In genomic region chr3:50620846-50621245, GRCh38 we compare ENCODE assay signal across 8 cellular contexts. TPM values are rescaled to one million over a fixed set of nuclear protein-coding genes. Genes with fewer than 3 reads are reported as not detected.
DNase-seq lines count a peak whose midpoint lies in the region; ATAC-seq and TF ChIP-seq lines count a peak whose summit lies in the region.
"Had no signal": no experiment of that assay in that cellular context is flagged by ENCODE, and none has a peak within 500 bp of the region (broad histone marks: within the 10 kb centered on the region; RNA-seq: fewer than 3 reads in every experiment).

No MANE protein-coding gene starts in this region.

- H3K27me3 ChIP-seq in breast epithelium (no peaks in the 10 kb centered on the region), stomach (no peaks in the 10 kb centered on the region)

- POLR2A ChIA-PET in MCF 10A (lab: Yijun Ruan, JAX): interaction anchor here (0.7 kb wide), 1 partner anchor 196 kb away, joined by 3 read pairs; no protein-coding TSS in a partner anchor

- no peak for ATAC-seq in GM21515 (IDR thresholded peaks at IDR 0.05; ENCODE audit: unreplicated experiment)

- peak overlapping the region in 1 of 2 donors; percentile 21 for H3K27ac ChIP-seq in breast epithelium
- H3K27ac ChIP-seq in stomach: peak overlapping the region in 3 of 5 donors; percentile 28 to 97 (median 94)

- TF ChIP-seq POLR2A in breast epithelium (IDR thresholded peaks at IDR 0.05): no peak
- TF ChIP-seq POLR2A in stomach (IDR thresholded peaks at IDR 0.05): no peak

- H3K4me3 ChIP-seq in breast epithelium: no peak overlapping the region
- H3K4me3 ChIP-seq in stomach: no peak overlapping the region

- 37 to 51% (median 45%) methylated on average over 3 of the region's 3 CpGs for WGBS in stomach, 5 donors

- CTCF ChIA-PET in MCF 10A (lab: Yijun Ruan, JAX): interaction anchor here (0.5 to 1.5 kb wide), 4 partner anchors 32 to 818 kb away, joined by 3 to 6 read pairs (median 4); no protein-coding TSS in a partner anchor

- DNase-seq in MCF 10A (ENCODE audit: unreplicated experiment) (peak; percentile 22), breast epithelium (ENCODE audit: low spot score in 2 of 2) (no peak), stomach (no peak), cerebellar cortex (ENCODE audit: low spot score) (no peak)
- DNase-seq: activated CD4-positive, alpha-beta T cell treated with anti-CD3 and anti-CD28 coated beads, Interleukin-2, amount 50 U/mL, for 48 hours had no signal

- intact Hi-C loops in MCF 10A (cut with micrococcal nuclease) (no loop called here), breast epithelium (cut with DNase I; ENCODE audit: low total_unique reads) (no loop called here), stomach (cut with DNase I; ENCODE audit: low total_unique reads) (loop anchor here (10.0 kb wide), 1 partner anchor 764 kb away; the partner anchor contains the start of gene MANF)

- no peaks in the 10 kb centered on the region for H3K9me3 Mint-ChIP-seq in MCF 10A (ENCODE audit: unreplicated experiment)
- no peaks in the 10 kb centered on the region for H3K9me3 Mint-ChIP-seq in brain

- H3K4me3 Mint-ChIP-seq in MCF 10A (ENCODE audit: unreplicated experiment): no peak overlapping the region
- peak overlapping the region in 2 of 5 experiments; percentile 28 to 59 for H3K4me3 Mint-ChIP-seq in brain

- TF ChIP-seq EP300 in stomach (IDR thresholded peaks at IDR 0.05): no peak

- H3K36me3 Mint-ChIP-seq in MCF 10A (ENCODE audit: insufficient read depth, unreplicated experiment) (peaks cover 13% of the 10 kb centered on the region), brain (no peaks in the 10 kb centered on the region)

- TF ChIP-seq CTCF in MCF 10A (IDR thresholded peaks at IDR 0.05; ENCODE audit: unreplicated experiment) (no peak), breast epithelium (IDR thresholded peaks at IDR 0.05) (no peak), brain (conservative IDR thresholded peaks at IDR 0.05) (no peak), stomach (IDR thresholded peaks at IDR 0.05) (no peak)

- H3K4me1 Mint-ChIP-seq in MCF 10A (ENCODE audit: insufficient read depth, unreplicated experiment) (peaks cover 38% of the 10 kb centered on the region), brain (peaks cover 58% of the 10 kb centered on the region)

- no peaks in the 10 kb centered on the region for H3K27me3 Mint-ChIP-seq in MCF 10A (ENCODE audit: insufficient read depth, unreplicated experiment)
- peaks cover 6% of the 10 kb centered on the region for H3K27me3 Mint-ChIP-seq in brain

- H3K27ac Mint-ChIP-seq in MCF 10A (ENCODE audit: low read depth, unreplicated experiment) (peak overlapping the region; percentile 66), brain (peak overlapping the region in 3 of 5 experiments; percentile 16 to 82 (median 73))

- H3K36me3 ChIP-seq in breast epithelium: no peaks in the 10 kb centered on the region
- H3K36me3 ChIP-seq in stomach: peaks cover 0 to 14% (median 5%) of the 10 kb centered on the region in 4 donors

- BruUV-seq in MCF 10A (replicated peaks; lab: Mats Ljungman, UMichigan): no TSS peak

- H3K4me1 ChIP-seq in breast epithelium (peaks cover 3 to 8% of the 10 kb centered on the region in 2 donors), stomach (peaks cover 54 to 90% (median 55%) of the 10 kb centered on the region in 4 donors)

- H3K9me3 ChIP-seq in breast epithelium: no peaks in the 10 kb centered on the region
- no peaks in the 10 kb centered on the region for H3K9me3 ChIP-seq in stomach

RNA-seq across cellular contexts. Expression of gene MAPKAPK3, which starts 3.9 kb away (rescaled TPM):
- total RNA-seq in MCF 10A (2022): 53.9 and 54.4 TPM in 2 replicates
- 10 to 100 TPM; 30.4 to 38.4 (median 30.8) TPM for total RNA-seq in breast epithelium
- polyA plus RNA-seq in brain (ENCODE audit: insufficient read depth, low read depth, low replicate concordance): 11.5 TPM
- 10 to 100 TPM; 10.3 to 50.0 (median 24.6) TPM for total RNA-seq in stomach
- polyA plus RNA-seq in stomach: 10 to 100 TPM; 21.5 to 41.3 (median 37.1) TPM

RNA-seq across cellular contexts. Expression of gene CISH, which starts 9.3 kb away (rescaled TPM):
- 0.26 and 0.59 TPM in 2 replicates for total RNA-seq in MCF 10A (2022)
- 10 to 100 TPM in 2 of 3 donors, 1 to 10 TPM in 1; 5.4 to 29.6 (median 17.4) TPM for total RNA-seq in breast epithelium
- polyA plus RNA-seq in brain (ENCODE audit: insufficient read depth, low read depth, low replicate concordance): 2.2 TPM
- total RNA-seq in stomach: 1 to 10 TPM; 1.8 to 5.7 (median 3.6) TPM
- 10 to 100 TPM in 1 of 3 donors, 1 to 10 TPM in 2; 6.8 to 11.5 (median 7.7) TPM for polyA plus RNA-seq in stomach
- polyA plus RNA-seq: neural cell had no signal

RNA-seq across cellular contexts. Expression of gene HEMK1, which starts 51.5 kb away (rescaled TPM):
- total RNA-seq in MCF 10A (2022): 19.9 and 23.8 TPM in 2 replicates
- total RNA-seq in breast epithelium: 10 to 100 TPM in 1 of 3 donors, 1 to 10 TPM in 2; 6.1 to 10.7 (median 9.2) TPM
- polyA plus RNA-seq in brain (ENCODE audit: insufficient read depth, low read depth, low replicate concordance): 12.9 TPM
- total RNA-seq in stomach: 10 to 100 TPM in 2 of 5 donors, 1 to 10 TPM in 3; 5.8 to 14.3 (median 6.4) TPM
- polyA plus RNA-seq in stomach: 10 to 100 TPM; 19.8 to 24.8 (median 20.0) TPM

RNA-seq across cellular contexts. Expression of gene C3orf18, which starts 53.3 kb away (rescaled TPM):
- total RNA-seq in MCF 10A (2022) (1.3 and 1.9 TPM in 2 replicates), breast epithelium (10 to 100 TPM; 10.7 to 16.8 (median 15.1) TPM), stomach (10 to 100 TPM in 2 of 5 donors, 1 to 10 TPM in 2, not detected in 1; 4.9 to 75.0 (median 16.4) TPM)
- polyA plus RNA-seq in brain (ENCODE audit: insufficient read depth, low read depth, low replicate concordance) (13.4 TPM), stomach (1 to 10 TPM; 5.9 to 9.0 (median 8.2) TPM)

RNA-seq across cellular contexts. Expression of gene DOCK3, which starts 53.9 kb away (rescaled TPM):
- total RNA-seq in MCF 10A (2022) (0.14 and 0.34 TPM in 2 replicates), breast epithelium (under 1 TPM; 0.64 to 0.73 (median 0.66) TPM), stomach (1 to 10 TPM in 3 of 5 donors, under 1 TPM in 1, not detected in 1; 0.72 to 2.3 (median 1.8) TPM)
- polyA plus RNA-seq in brain (ENCODE audit: insufficient read depth, low read depth, low replicate concordance) (8.0 TPM), stomach (under 1 TPM in 2 of 3 donors, not detected in 1; 0.06 to 0.73 TPM)
